28 cellular contexts compared by ENCODE assay signal in genomic region chr1:191870490-191870889, GRCh38.
A peak's percentile ranks its signal among the peaks of the same experiment; 100 is the strongest.
DNase-seq lines count a peak whose midpoint lies in the region; ATAC-seq and TF ChIP-seq lines count a peak whose summit lies in the region.
"Had no signal": no experiment of that assay in that cellular context is flagged by ENCODE, and none has a peak within 500 bp of the region (broad histone marks: within the 10 kb centered on the region; RNA-seq: fewer than 3 reads in every experiment).

No MANE protein-coding gene starts in this region.

- no peak overlapping the region for H3K4me3 ChIP-seq in KMS-11 (IDR thresholded peaks at IDR 0.05; ENCODE audit: insufficient read depth, low read depth, low read length)
- H3K4me3 ChIP-seq: neural progenitor cell, Peyer's patch, right lobe of liver had no signal

- peak; percentile 67 for ATAC-seq in GM18909 (IDR thresholded peaks at IDR 0.05; ENCODE audit: poor library complexity, unreplicated experiment)
- peak; percentile 58 for ATAC-seq in HG02588 (IDR thresholded peaks at IDR 0.05; ENCODE audit: unreplicated experiment)
- ATAC-seq: activated T-cell treated with anti-CD3 and anti-CD28 coated beads, Interleukin-2, amount 50 U/mL, for 4 hours; left colon; WTC11 had no signal

- no peak overlapping the region for H3K27ac ChIP-seq in KMS-11
- H3K27ac ChIP-seq: neural progenitor cell, Peyer's patch, right lobe of liver had no signal

- H3K9ac ChIP-seq in KMS-11: no peak overlapping the region
- H3K9ac ChIP-seq: neural progenitor cell had no signal

- no peak for TF ChIP-seq CTCF in KMS-11 (conservative IDR thresholded peaks at IDR 0.05; ENCODE audit: low read depth, low read length)

- no peaks in the 10 kb centered on the region for H4K20me1 ChIP-seq in KMS-11 (ENCODE audit: insufficient read depth)

- no peaks in the 10 kb centered on the region for H3K36me3 ChIP-seq in KMS-11 (ENCODE audit: insufficient read depth)
- H3K36me3 ChIP-seq: neural progenitor cell, Peyer's patch, right lobe of liver had no signal

- peak overlapping the region; percentile 7; the same call in 1 of the 2 replicates for H2AFZ ChIP-seq in KMS-11 (ENCODE audit: low read depth)
- H2AFZ ChIP-seq: neural progenitor cell had no signal

- no peaks in the 10 kb centered on the region for H3K27me3 ChIP-seq in KMS-11 (ENCODE audit: insufficient read depth, low read depth)
- H3K27me3 ChIP-seq: neural progenitor cell, Peyer's patch, right lobe of liver had no signal

- no peak for DNase-seq in stimulated activated naive CD4-positive, alpha-beta T cell (lab: John Stamatoyannopoulos, UW)
- no peak for DNase-seq in NCI-H2081 (lab: John Stamatoyannopoulos, UW)
- no peak for DNase-seq in DMS153 (lab: John Stamatoyannopoulos, UW)
- no peak for DNase-seq in activated naive CD4-positive, alpha-beta T cell (lab: John Stamatoyannopoulos, UW)
- DNase-seq: activated CD4-positive, alpha-beta T cell treated with anti-CD3 and anti-CD28 coated beads, Interleukin-2, amount 10 ng/mL, durations not matched to agents 7 days and 5 days; activated T-cell treated with anti-CD3 and anti-CD28 coated beads, Interleukin-2, amount 50 U/mL, for 4 hours; C1 segment of cervical spinal cord; Caco-2; DMS79 treated with DMSO at 0.1 percent for 48 hours; GF-D8; left colon; mammary epithelial cell; NCI-H1092 treated with DMSO at 0.1 percent for 48 hours; NCI-H187; NCI-H2171 treated with DMSO at 0.1 percent for 48 hours; NCI-H524; Peyer's patch; posterior cingulate gyrus; right lobe of liver; SHP77 treated with DMSO at 0.1 percent for 48 hours; stimulated activated CD4-positive, alpha-beta T cell treated with anti-CD3 and anti-CD28 coated beads, Interleukin-12 subunit alpha, Interleukin-12 subunit beta, amount 100 ng/mL, for 4 hours; stimulated activated CD4-positive, alpha-beta T cell treated with anti-CD3 and anti-CD28 coated beads, Interleukin-4, amount 100 ng/mL, for 1 hour; substantia nigra had no signal

- no peak overlapping the region for H3K4me2 ChIP-seq in KMS-11
- H3K4me2 ChIP-seq: neural progenitor cell had no signal

- H3K79me2 ChIP-seq in KMS-11 (ENCODE audit: insufficient read depth, low read depth): no peaks in the 10 kb centered on the region

- H3K4me1 ChIP-seq in KMS-11 (ENCODE audit: low read depth, poor library complexity, severe bottlenecking): no peaks in the 10 kb centered on the region
- H3K4me1 ChIP-seq: Caco-2, neural progenitor cell, Peyer's patch, right lobe of liver had no signal
